Comparison of ENCODE assay signal across 13 cellular contexts in the genomic region with DNA sequence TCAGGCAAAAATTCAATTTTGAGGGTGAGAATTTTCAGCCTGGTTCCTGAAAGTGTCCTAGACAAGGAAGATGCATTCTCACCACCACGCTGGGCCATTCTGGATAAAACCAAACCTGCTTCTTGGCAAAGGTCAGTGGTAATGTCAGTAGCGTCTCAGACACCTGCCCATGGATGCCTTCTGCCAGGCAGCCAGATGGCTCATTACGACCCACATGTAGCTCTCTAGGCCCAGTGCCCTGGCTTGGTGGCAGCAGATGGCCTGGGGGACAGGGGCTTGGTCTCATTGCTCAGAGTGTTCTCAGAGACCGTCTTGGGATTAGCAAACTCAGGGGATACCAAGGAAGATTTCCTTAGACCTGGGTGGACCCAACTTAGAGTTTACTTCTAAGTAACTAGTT.
DNase-seq lines count a peak whose midpoint lies in the region; ATAC-seq and TF ChIP-seq lines count a peak whose summit lies in the region.
"Had no signal": no experiment of that assay in that cellular context is flagged by ENCODE, and none has a peak within 500 bp of the region (broad histone marks: within the 10 kb centered on the region; RNA-seq: fewer than 3 reads in every experiment).

No MANE protein-coding gene starts in this region.

- intact Hi-C loops in CD4-positive, alpha-beta memory T cell (cut with micrococcal nuclease), result no loop called here

- no peaks in the 10 kb centered on the region for H4K20me1 ChIP-seq in Loucy (ENCODE audit: insufficient read depth, low read length, poor library complexity, severe bottlenecking)

- no peak overlapping the region for H3K27ac ChIP-seq in CD4-positive, alpha-beta memory T cell (ENCODE audit: low read depth, low read length)
- peak overlapping the region; percentile 85 for H3K27ac ChIP-seq in trophoblast cell (ENCODE audit: low read depth, low read length)

- no peaks in the 10 kb centered on the region for H3K36me3 ChIP-seq in CD4-positive, alpha-beta memory T cell (ENCODE audit: insufficient read depth, low read length)
- H3K36me3 ChIP-seq in Loucy (ENCODE audit: insufficient read depth, low read length), result no peaks in the 10 kb centered on the region
- no peaks in the 10 kb centered on the region for H3K36me3 ChIP-seq in trophoblast cell (ENCODE audit: control insufficient read depth in 1 of 2, insufficient read depth in 2 of 2, low read length in 2 of 2)
- no peaks in the 10 kb centered on the region for H3K36me3 ChIP-seq in BE2C

- H3K79me2 ChIP-seq in Loucy (ENCODE audit: insufficient read depth, low read length) (no peaks in the 10 kb centered on the region), trophoblast cell (ENCODE audit: control insufficient read depth, insufficient read depth, low read length, poor library complexity) (peaks cover 19% of the 10 kb centered on the region)

- H3K4me3 Mint-ChIP-seq in CD4-positive, alpha-beta memory T cell, result peak overlapping the region in 1 of 8 donors; percentile 7
- H3K4me3 Mint-ChIP-seq in activated naive CD8-positive, alpha-beta T cell treated with anti-CD3 and anti-CD28 coated beads, Interleukin-2, amount 10 ng/mL, durations not matched to agents 7 days and 5 days, result no peak overlapping the region

- H2AFZ ChIP-seq in Loucy (ENCODE audit: low read length), result no peak overlapping the region
- H2AFZ ChIP-seq in trophoblast cell (ENCODE audit: insufficient read depth, low read length, poor library complexity), result no peak overlapping the region

- H3K4me1 Mint-ChIP-seq in CD4-positive, alpha-beta memory T cell, result peaks cover 42 to 69% (median 53%) of the 10 kb centered on the region in 4 donors
- H3K4me1 Mint-ChIP-seq in activated naive CD8-positive, alpha-beta T cell treated with anti-CD3 and anti-CD28 coated beads, Interleukin-2, amount 10 ng/mL, durations not matched to agents 7 days and 5 days, result peaks cover 54% of the 10 kb centered on the region

- H3K27me3 Mint-ChIP-seq in CD4-positive, alpha-beta memory T cell, result no peaks in the 10 kb centered on the region
- H3K27me3 Mint-ChIP-seq in activated naive CD8-positive, alpha-beta T cell treated with anti-CD3 and anti-CD28 coated beads, Interleukin-2, amount 10 ng/mL, durations not matched to agents 7 days and 5 days, result no peaks in the 10 kb centered on the region

- H4K8ac ChIP-seq in trophoblast cell (ENCODE audit: low read depth, low read length), result peak overlapping the region; percentile 76

- peaks cover 0 to 4% (median 0%) of the 10 kb centered on the region in 8 donors for H3K9me3 Mint-ChIP-seq in CD4-positive, alpha-beta memory T cell
- H3K9me3 Mint-ChIP-seq in activated naive CD8-positive, alpha-beta T cell treated with anti-CD3 and anti-CD28 coated beads, Interleukin-2, amount 10 ng/mL, durations not matched to agents 7 days and 5 days, result no peaks in the 10 kb centered on the region

- H3K4ac ChIP-seq in trophoblast cell (ENCODE audit: low read depth, low read length), result peak overlapping the region; percentile 81

- DNase-seq in CD4-positive, alpha-beta memory T cell, result no peak
- no peak for DNase-seq in activated naive CD8-positive, alpha-beta T cell treated with anti-CD3 and anti-CD28 coated beads, Interleukin-2, amount 10 ng/mL, durations not matched to agents 7 days and 5 days
- DNase-seq in trophoblast cell (no peak), LoVo (ENCODE audit: low spot score) (no peak), ureter (ENCODE audit: low spot score) (no peak), BE2C (no peak)
- DNase-seq: activated CD4-positive, alpha-beta T cell treated with anti-CD3 and anti-CD28 coated beads, Interleukin-2, amount 50 U/mL, for 4 hours; Calu3; KG1; NCI-H187 treated with DMSO at 0.1 percent for 48 hours; SW 1271 had no signal

- H3F3A ChIP-seq in Loucy (ENCODE audit: low read depth), result peaks cover 18% of the 10 kb centered on the region

- no peak overlapping the region for H3K4me2 ChIP-seq in Loucy (ENCODE audit: low read depth, low read length, poor library complexity, severe bottlenecking)
- no peak overlapping the region for H3K4me2 ChIP-seq in trophoblast cell (ENCODE audit: low read length)

- peak overlapping the region; percentile 100 for H2AK5ac ChIP-seq in trophoblast cell (ENCODE audit: low read length)

- TF ChIP-seq CTCF in Loucy (conservative IDR thresholded peaks at IDR 0.05; ENCODE audit: low read length), result no peak
- no peak for TF ChIP-seq CTCF in BE2C (IDR thresholded peaks at IDR 0.05; ENCODE audit: low read depth, low read length)

- H2BK120ac ChIP-seq in trophoblast cell (ENCODE audit: insufficient read depth, low read length, poor library complexity), result peak overlapping the region; percentile 98

- H4K91ac ChIP-seq in trophoblast cell (ENCODE audit: low read depth, low read length), result peak overlapping the region; percentile 96

- H3K4me1 ChIP-seq in CD4-positive, alpha-beta memory T cell (ENCODE audit: insufficient read depth, low read length), result peaks cover 58% of the 10 kb centered on the region
- H3K4me1 ChIP-seq in Loucy (ENCODE audit: insufficient read depth, low read length, poor library complexity, severe bottlenecking) (peaks cover 47% of the 10 kb centered on the region), trophoblast cell (ENCODE audit: control insufficient read depth in 1 of 2, insufficient read depth in 2 of 2, low read length in 2 of 2) (peaks cover 34 to 43% of the 10 kb centered on the region in 2 experiments), BE2C (peaks cover 26% of the 10 kb centered on the region)

- CTCF ChIA-PET in CD4-positive, alpha-beta memory T cell (lab: Charles Lee; ENCODE audit: partially characterized antibody), result interaction anchor here (7.0 kb wide), 2 partner anchors 64 to 133 kb away, joined by 88 to 182 read pairs; no protein-coding TSS in a partner anchor

- H3K18ac ChIP-seq in trophoblast cell (ENCODE audit: low read length), result peak overlapping the region; percentile 95

- no CpG with 5 or more reads among the region's 4 CpGs for WGBS in trophoblast cell (ENCODE audit: extremely low coverage, insufficient coverage, insufficient read length)

- H3K79me1 ChIP-seq in trophoblast cell (ENCODE audit: low read length), result peaks cover 61% of the 10 kb centered on the region

- H3K9me2 ChIP-seq in Loucy (replicated peaks; ENCODE audit: low read depth, low read length), result no peaks in the 10 kb centered on the region

- H2BK5ac ChIP-seq in trophoblast cell (ENCODE audit: low read depth, low read length, poor library complexity), result peak overlapping the region; percentile 87

- POLR2A ChIA-PET in CD4-positive, alpha-beta memory T cell (lab: Charles Lee; ENCODE audit: partially characterized antibody), result interaction anchor here (1.6 to 10.5 kb wide), 7 partner anchors 8 to 133 kb away, joined by 3 to 486 read pairs (median 130); no protein-coding TSS in a partner anchor
- POLR2A ChIA-PET in activated naive CD8-positive, alpha-beta T cell treated with anti-CD3 and anti-CD28 coated beads, Interleukin-2, amount 10 ng/mL, durations not matched to agents 7 days and 5 days (lab: Charles Lee), result interaction anchor here (0.9 to 9.0 kb wide), 5 partner anchors 88 to 134 kb away, joined by 3 to 291 read pairs (median 6); no protein-coding TSS in a partner anchor

- H2BK12ac ChIP-seq in trophoblast cell (ENCODE audit: low read length), result peak overlapping the region; percentile 100

- ATAC-seq in activated naive CD8-positive, alpha-beta T cell treated with anti-CD3 and anti-CD28 coated beads, Interleukin-2, amount 10 ng/mL, durations not matched to agents 7 days and 5 days (ENCODE audit: low read depth), result no peak
- ATAC-seq in activated CD4-positive, CD25-positive, alpha-beta regulatory T cell treated with anti-CD3 and anti-CD28 coated beads, Interleukin-2, amount 50 U/mL, for 24 hours, result no peak

- H3K4me3 ChIP-seq in CD4-positive, alpha-beta memory T cell (ENCODE audit: low read length in 2 of 2), result no peak overlapping the region
- H3K4me3 ChIP-seq in Loucy (ENCODE audit: low read length, poor library complexity, severe bottlenecking) (no peak overlapping the region), trophoblast cell (ENCODE audit: low read depth, low read length) (no peak overlapping the region), BE2C (ENCODE audit: low read depth, low read length) (no peak overlapping the region)

- peaks cover 0 to 1% of the 10 kb centered on the region in 2 donors for H3K36me3 Mint-ChIP-seq in CD4-positive, alpha-beta memory T cell
- H3K36me3 Mint-ChIP-seq in activated naive CD8-positive, alpha-beta T cell treated with anti-CD3 and anti-CD28 coated beads, Interleukin-2, amount 10 ng/mL, durations not matched to agents 7 days and 5 days, result peaks cover 2% of the 10 kb centered on the region

- H3K9ac ChIP-seq in Loucy (ENCODE audit: low read depth, low read length, poor library complexity, severe bottlenecking) (peak overlapping the region; percentile 12), trophoblast cell (ENCODE audit: low read length) (no peak overlapping the region)

- no peaks in the 10 kb centered on the region for H3K9me3 ChIP-seq in CD4-positive, alpha-beta memory T cell (ENCODE audit: control insufficient read depth in 1 of 2, low read length in 2 of 2)
- H3K9me3 ChIP-seq in Loucy (ENCODE audit: insufficient read depth, low read depth, low read length) (no peaks in the 10 kb centered on the region), trophoblast cell (ENCODE audit: insufficient read depth, low read depth, low read length) (no peaks in the 10 kb centered on the region), BE2C (no peaks in the 10 kb centered on the region)

- H3K27me3 ChIP-seq in CD4-positive, alpha-beta memory T cell (ENCODE audit: insufficient read depth, low read length), result no peaks in the 10 kb centered on the region
- H3K27me3 ChIP-seq in Loucy (ENCODE audit: insufficient read depth, low read length, poor library complexity, severe bottlenecking), result no peaks in the 10 kb centered on the region
- no peaks in the 10 kb centered on the region for H3K27me3 ChIP-seq in trophoblast cell (ENCODE audit: insufficient read depth, low read length)
- no peaks in the 10 kb centered on the region for H3K27me3 ChIP-seq in BE2C

- peak overlapping the region; percentile 24 for H4K12ac ChIP-seq in trophoblast cell (ENCODE audit: low read depth, low read length)

- peak overlapping the region; percentile 97 for H3K14ac ChIP-seq in trophoblast cell (ENCODE audit: low read length)

- no peak overlapping the region for H3K23ac ChIP-seq in trophoblast cell (ENCODE audit: low read length)

- peak overlapping the region in 6 of 7 donors; percentile 64 to 99 (median 86) for H3K27ac Mint-ChIP-seq in CD4-positive, alpha-beta memory T cell
- H3K27ac Mint-ChIP-seq in activated naive CD8-positive, alpha-beta T cell treated with anti-CD3 and anti-CD28 coated beads, Interleukin-2, amount 10 ng/mL, durations not matched to agents 7 days and 5 days, result peak overlapping the region; percentile 14
